In genomic region chr13:26213345-26213744, GRCh38 we compare ENCODE assay signal across 24 cellular contexts. TPM values are rescaled to one million over a fixed set of nuclear protein-coding genes. Genes with fewer than 3 reads are reported as not detected.
DNase-seq lines count a peak whose midpoint lies in the region; ATAC-seq, FAIRE-seq and TF ChIP-seq lines count a peak whose summit lies in the region.
"Had no signal": no experiment of that assay in that cellular context is flagged by ENCODE, and none has a peak within 500 bp of the region (broad histone marks: within the 10 kb centered on the region; RNA-seq: fewer than 3 reads in every experiment).

No MANE protein-coding gene starts in this region.

- ATAC-seq in HepG2, result no peak
- no peak for ATAC-seq in right lobe of liver
- ATAC-seq in K562, result no peak
- no peak for ATAC-seq in GM21526 (IDR thresholded peaks at IDR 0.05; ENCODE audit: low FRiP score, unreplicated experiment)

- H4K20me1 ChIP-seq in HepG2 (ENCODE audit: insufficient read depth, low read length) (no peaks in the 10 kb centered on the region), K562 (replicated peaks; ENCODE audit: control insufficient read depth, insufficient read depth, low read length) (no peaks in the 10 kb centered on the region)

- TF ChIP-seq CTCF in HepG2 (CRISPR knock-in tag; IDR thresholded peaks at IDR 0.05) (no peak), right lobe of liver (IDR thresholded peaks at IDR 0.05) (no peak), K562 (IDR thresholded peaks at IDR 0.05 in 2 of 3, conservative IDR thresholded peaks at IDR 0.05 in 1 of 3; ENCODE audit: insufficient read depth in 2 of 3, low read depth in 1 of 3, low read length in 3 of 3) (no peak)

- TF ChIP-seq RAD21 in HepG2 (CRISPR knock-in tag; IDR thresholded peaks at IDR 0.05) (no peak), K562 (CRISPR knock-in tag; conservative IDR thresholded peaks at IDR 0.05 in 1 of 2, IDR thresholded peaks at IDR 0.05 in 1 of 2) (no peak)

- no peaks in the 10 kb centered on the region for H3K9me3 ChIP-seq in HepG2 (ENCODE audit: low read length)
- no peaks in the 10 kb centered on the region for H3K9me3 ChIP-seq in right lobe of liver
- H3K9me3 ChIP-seq in K562 (replicated peaks; ENCODE audit: control insufficient read depth, insufficient read depth, low read depth, low read length), result no peaks in the 10 kb centered on the region
- H3K9me3 ChIP-seq in small intestine (ENCODE audit: control insufficient read depth, low read depth), result no peaks in the 10 kb centered on the region
- H3K9me3 ChIP-seq: BE2C; BLaER1 treated with 17β-estradiol and CSF1 and Interleukin-3, amounts not matched to agents 10 nM and 100 nM; HAP-1 had no signal

- H3K27ac ChIP-seq in HepG2 (ENCODE audit: extremely low read length, insufficient read depth, low read length) (no peak overlapping the region), right lobe of liver (no peak overlapping the region), K562 (ENCODE audit: extremely low read depth, low read depth, low read length) (no peak overlapping the region), small intestine (ENCODE audit: low read depth in 1 of 2, low read length in 1 of 2) (no peak overlapping the region)
- H3K27ac ChIP-seq: 22Rv1; BLaER1 treated with 17β-estradiol and CSF1 and Interleukin-3, amounts not matched to agents 10 nM and 100 nM had no signal

- H3K4me2 ChIP-seq in HepG2 (ENCODE audit: low read depth, low read length), result no peak overlapping the region
- H3K4me2 ChIP-seq in K562 (ENCODE audit: insufficient read depth, low read length), result no peak overlapping the region
- H3K4me2 ChIP-seq: BLaER1 treated with 17β-estradiol and CSF1 and Interleukin-3, amounts not matched to agents 10 nM and 100 nM had no signal

- FAIRE-seq in HepG2 (lab: Jason Lieb, UNC), result no peak
- FAIRE-seq in K562 (lab: Jason Lieb, UNC), result no peak
- FAIRE-seq in small intestine (lab: Jason Lieb, UNC), result peak; percentile 10
- FAIRE-seq: A204.1, GM12891, GM18507, H54 had no signal

- no peaks in the 10 kb centered on the region for H3K79me2 ChIP-seq in HepG2 (ENCODE audit: insufficient read depth, low read length)
- no peaks in the 10 kb centered on the region for H3K79me2 ChIP-seq in K562 (ENCODE audit: control insufficient read depth, insufficient read depth, low read length)

- H3K27me3 ChIP-seq in HepG2 (ENCODE audit: control insufficient read depth in 1 of 2, insufficient read depth in 2 of 2, low read length in 2 of 2), result no peaks in the 10 kb centered on the region
- H3K27me3 ChIP-seq in right lobe of liver, result no peaks in the 10 kb centered on the region
- no peaks in the 10 kb centered on the region for H3K27me3 ChIP-seq in K562 (ENCODE audit: control insufficient read depth in 2 of 2, insufficient read depth in 2 of 2, low read length in 2 of 2)
- no peaks in the 10 kb centered on the region for H3K27me3 ChIP-seq in small intestine (ENCODE audit: control insufficient read depth in 2 of 2, insufficient read depth in 2 of 2, low read length in 2 of 2)
- H3K27me3 ChIP-seq: BE2C; BLaER1 treated with 17β-estradiol and CSF1 and Interleukin-3, amounts not matched to agents 10 nM and 100 nM had no signal

- TF ChIP-seq POLR2A in HepG2 (IDR thresholded peaks at IDR 0.05; ENCODE audit: insufficient read depth in 1 of 2, low read depth in 2 of 2, low read length in 2 of 2) (no peak), right lobe of liver (IDR thresholded peaks at IDR 0.05) (no peak), K562 (conservative IDR thresholded peaks at IDR 0.05) (no peak)

- H2AFZ ChIP-seq in HepG2 (ENCODE audit: low read length) (no peak overlapping the region), K562 (ENCODE audit: low read depth, low read length) (no peak overlapping the region)

- no peak overlapping the region for H3K9ac ChIP-seq in HepG2 (ENCODE audit: insufficient read depth, low read depth, low read length)
- H3K9ac ChIP-seq in K562 (ENCODE audit: insufficient read depth in 1 of 2, low read depth in 2 of 2, low read length in 2 of 2), result no peak overlapping the region
- H3K9ac ChIP-seq: BLaER1 treated with 17β-estradiol and CSF1 and Interleukin-3, amounts not matched to agents 10 nM and 100 nM had no signal

- no peaks in the 10 kb centered on the region for H3K9me1 ChIP-seq in K562 (ENCODE audit: control insufficient read depth, insufficient read depth, low read length)

- BruUV-seq in HepG2 (replicated peaks; lab: Mats Ljungman, UMichigan) (no TSS peak), K562 (replicated peaks; lab: Mats Ljungman, UMichigan) (no TSS peak)

- no peak for DNase-seq in HepG2 (ENCODE audit: low spot score)
- no peak for DNase-seq in right lobe of liver
- no peak for DNase-seq in K562 (ENCODE audit: extremely low read depth in 1 of 4, low spot score in 3 of 4)
- DNase-seq in small intestine, result no peak
- no peak for DNase-seq in SKM-1 (lab: John Stamatoyannopoulos, UW; ENCODE audit: unreplicated experiment)
- DNase-seq: ACHN; AML-193; BE2C; CD4-positive, alpha-beta T cell; CD8-positive, alpha-beta memory T cell; DMS 273 treated with DMSO at 0.1 percent for 48 hours; DMS79; EL; GF-D8; GOT3; HFFc6 had no signal

- in situ Hi-C loops in HepG2 (cut with HindIII; ENCODE audit: extremely low pct_ligation_motif_present, low pct_unique_long_range_greater_than_20kb), result no loop called here
- in situ Hi-C loops in K562 (cut with MboI), result no loop called here

- POLR2A ChIA-PET in HepG2 (lab: Yijun Ruan, JAX), result interaction anchor here (1.5 kb wide), 1 partner anchor 9 kb away, joined by 5 read pairs; the partner anchor contains the start of gene RNF6
- POLR2A ChIA-PET in K562 (lab: Yijun Ruan, JAX), result interaction anchor here (0.8 to 1.0 kb wide), 2 partner anchors 9 to 14 kb away, joined by 3 to 5 read pairs; partner anchors contain the start of gene RNF6

- CTCF ChIA-PET in HepG2 (lab: Yijun Ruan, JAX; ENCODE audit: low intra/inter-chr PET ratio, low total read pairs), result no interaction called here
- CTCF ChIA-PET in K562 (lab: Yijun Ruan, JAX; ENCODE audit: low intra/inter-chr PET ratio), result no interaction called here

- peaks cover 10 to 44% of the 10 kb centered on the region in 2 experiments for H3K36me3 ChIP-seq in HepG2 (replicated peaks in 1 of 2; ENCODE audit: control insufficient read depth in 1 of 2, insufficient read depth in 2 of 2, low read length in 2 of 2)
- H3K36me3 ChIP-seq in right lobe of liver, result peaks cover 7 to 70% (median 39%) of the 10 kb centered on the region in 4 donors
- peaks cover 76% of the 10 kb centered on the region for H3K36me3 ChIP-seq in K562 (ENCODE audit: control insufficient read depth, insufficient read depth, low read length)
- H3K36me3 ChIP-seq in small intestine (ENCODE audit: control insufficient read depth in 2 of 2, insufficient read depth in 2 of 2, low read length in 2 of 2), result peaks cover 16 to 18% of the 10 kb centered on the region in 2 donors

- no peak for TF ChIP-seq EP300 in HepG2 (IDR thresholded peaks at IDR 0.05; ENCODE audit: low read depth in 2 of 2, low read length in 2 of 2)
- no peak for TF ChIP-seq EP300 in HepG2 (CRISPR knock-in tag; IDR thresholded peaks at IDR 0.05; ENCODE audit: borderline replicate concordance)
- no peak for TF ChIP-seq EP300 in K562 (IDR thresholded peaks at IDR 0.05; ENCODE audit: low read length)

- H3K4me3 ChIP-seq in HepG2 (replicated peaks in 1 of 3; ENCODE audit: insufficient read depth in 1 of 3, low read depth in 2 of 3, low read length in 3 of 3), result no peak overlapping the region
- no peak overlapping the region for H3K4me3 ChIP-seq in right lobe of liver
- no peak overlapping the region for H3K4me3 ChIP-seq in K562
- no peak overlapping the region for H3K4me3 ChIP-seq in small intestine (ENCODE audit: low read depth in 1 of 2, low read length in 2 of 2)
- H3K4me3 ChIP-seq: BLaER1 treated with 17β-estradiol and CSF1 and Interleukin-3, amounts not matched to agents 10 nM and 100 nM; HAP-1 had no signal

- 91% methylated on average over 1 of the region's 1 CpG for WGBS in HepG2 (ENCODE audit: low lambda C conversion rate)
- 86% methylated on average over 1 of the region's 1 CpG for WGBS in right lobe of liver (ENCODE audit: insufficient coverage, low coverage, low lambda C conversion rate, missing lambda C conversion rate)
- whole genome bisulfite sequencing in K562 (ENCODE audit: insufficient coverage, low coverage, missing lambda C conversion rate), result 19% methylated on average over 1 of the region's 1 CpG
- WGBS in small intestine, 3 donors, result 81 to 92% (median 86%) methylated on average over 1 of the region's 1 CpG

- intact Hi-C loops in HepG2 (cut with micrococcal nuclease; ENCODE audit: unreplicated experiment) (no loop called here), right lobe of liver (cut with DNase I) (no loop called here), K562 (cut with micrococcal nuclease) (no loop called here)

- H3K4me1 ChIP-seq in HepG2 (ENCODE audit: insufficient read depth, low read length) (no peaks in the 10 kb centered on the region), right lobe of liver (no peaks in the 10 kb centered on the region), K562 (replicated peaks in 1 of 2; ENCODE audit: control insufficient read depth in 2 of 2, insufficient read depth in 2 of 2, low read length in 2 of 2) (no peaks in the 10 kb centered on the region), small intestine (ENCODE audit: control insufficient read depth in 2 of 2, insufficient read depth in 1 of 2, low read depth in 1 of 2, low read length in 1 of 2) (no peaks in the 10 kb centered on the region)
- H3K4me1 ChIP-seq: BE2C; BLaER1 treated with 17β-estradiol and CSF1 and Interleukin-3, amounts not matched to agents 10 nM and 100 nM; HAP-1 had no signal

RNA-seq across cellular contexts. Expression of gene RNF6, which starts 8.8 kb away (rescaled TPM):
- total RNA-seq in HepG2 (2016; rRNA removed; fragmentation: Illumina TruSeq; extraction: Trizol) (36.8 and 57.0 TPM in 2 replicates), right lobe of liver (10 to 100 TPM in 5 of 6 experiments, 1 to 10 TPM in 1; 8.2 to 17.3 (median 11.3) TPM), K562 (2014; rRNA removed) (16.6 and 19.2 TPM in 2 replicates), K562 (2014; rRNA removed; fragmentation: Illumina TruSeq; extraction: Trizol) (29.1 and 33.7 TPM in 2 replicates), K562 (2015; rRNA removed; fragmentation: Illumina TruSeq; extraction: Trizol) (30.7 and 31.4 TPM in 2 replicates), K562 (2021) (19.5 and 22.3 TPM in 2 replicates)
- 3.7 and 5.1 TPM in 2 replicates for total RNA-seq in HepG2 (2016; cell fraction: cytosol; rRNA removed; fragmentation: Illumina TruSeq; extraction: Trizol; ENCODE audit: low read depth)
- 36.4 and 55.9 TPM in 2 replicates for total RNA-seq in HepG2 (2016; cell fraction: insoluble cytoplasmic fraction; rRNA removed; fragmentation: Illumina TruSeq; extraction: Trizol)
- 17.4 and 17.7 TPM in 2 replicates for total RNA-seq in HepG2 (2016; cell fraction: membrane; rRNA removed; fragmentation: Illumina TruSeq; extraction: Trizol)
- 20.6 and 28.2 TPM in 2 replicates for total RNA-seq in HepG2 (2016; cell fraction: nucleus; rRNA removed; fragmentation: Illumina TruSeq; extraction: Trizol)
- polyA plus RNA-seq in HepG2 (2011; rRNA removed) (11.2 and 14.6 TPM in 2 replicates), K562 (2011; rRNA removed) (17.2 and 22.7 TPM in 2 replicates), K562 (2014; fragmentation: Illumina TruSeq; extraction: Trizol) (20.3 and 23.3 TPM in 2 replicates), K562 (2014; fragmentation: Nextera tagmentation; extraction: Ambion mirVana) (10 to 100 TPM; 12.0 to 12.9 TPM), K562 (2014; rRNA removed) (15.1 and 16.7 TPM in 2 replicates), small intestine (10 to 100 TPM; 15.9 to 25.9 (median 16.9) TPM)
- 6.3 and 9.5 TPM in 2 replicates for polyA plus RNA-seq in HepG2 (2011; cell fraction: cytosol; rRNA removed)
- 9.8 and 10.1 TPM in 2 replicates for polyA plus RNA-seq in HepG2 (2011; cell fraction: nucleus; rRNA removed)
- polyA plus RNA-seq in HepG2 (2012), result 13.6 and 16.9 TPM in 2 replicates
- 1.6 and 2.4 TPM in 2 replicates for polyA plus RNA-seq in HepG2 (2016; cell fraction: cytosol; fragmentation: Illumina TruSeq; extraction: Trizol; ENCODE audit: low read depth)
- polyA plus RNA-seq in HepG2 (2016; cell fraction: insoluble cytoplasmic fraction; fragmentation: Illumina TruSeq; extraction: Trizol; ENCODE audit: low read depth), result 38.4 and 39.3 TPM in 2 replicates
- polyA plus RNA-seq in HepG2 (2016; cell fraction: membrane; fragmentation: Illumina TruSeq; extraction: Trizol; ENCODE audit: low read depth), result 6.1 and 6.2 TPM in 2 replicates
- polyA plus RNA-seq in HepG2 (2016; cell fraction: nucleus; fragmentation: Illumina TruSeq; extraction: Trizol; ENCODE audit: insufficient read depth, low read depth), result 22.4 and 23.7 TPM in 2 replicates
- 18.3 and 22.6 TPM in 2 replicates for polyA minus RNA-seq in HepG2 (2011; rRNA and poly(A)+ RNA removed; ENCODE audit: low replicate concordance)
- polyA minus RNA-seq in HepG2 (2011; cell fraction: cytosol; rRNA and poly(A)+ RNA removed), result 13.7 and 16.2 TPM in 2 replicates
- polyA minus RNA-seq in HepG2 (2011; cell fraction: nucleus; rRNA and poly(A)+ RNA removed), result 27.4 and 33.7 TPM in 2 replicates
- total RNA-seq in K562 (2011; cell fraction: chromatin; rRNA removed; ENCODE audit: low replicate concordance), result 4.9 and 19.9 TPM in 2 replicates
- total RNA-seq in K562 (2011; cell fraction: nucleolus; rRNA removed), result 7.2 and 10.3 TPM in 2 replicates
- 13.7 and 20.3 TPM in 2 replicates for total RNA-seq in K562 (2011; cell fraction: nucleoplasm; rRNA removed)
- 4.2 and 9.2 TPM in 2 replicates for polyA plus RNA-seq in K562 (2011; cell fraction: cytosol; rRNA removed)
- 8.7 and 13.2 TPM in 2 replicates for polyA plus RNA-seq in K562 (2011; cell fraction: nucleus; rRNA removed)
- 17.4 and 19.3 TPM in 2 replicates for polyA plus RNA-seq in K562 (2012)
- polyA minus RNA-seq in K562 (2011; rRNA and poly(A)+ RNA removed), result 49.2 and 50.3 TPM in 2 replicates
- 12.2 and 19.6 TPM in 2 replicates for polyA minus RNA-seq in K562 (2011; cell fraction: cytosol; rRNA and poly(A)+ RNA removed)
- 12.5 and 30.4 TPM in 2 replicates for polyA minus RNA-seq in K562 (2011; cell fraction: nucleus; rRNA and poly(A)+ RNA removed)

RNA-seq across cellular contexts. Expression of gene CDK8, which starts 40.6 kb away (rescaled TPM):
- total RNA-seq in HepG2 (2016; rRNA removed; fragmentation: Illumina TruSeq; extraction: Trizol) (16.4 and 21.3 TPM in 2 replicates), right lobe of liver (10 to 100 TPM in 1 of 6 experiments, 1 to 10 TPM in 5; 6.2 to 10.5 (median 7.7) TPM), K562 (2014; rRNA removed) (14.4 and 16.0 TPM in 2 replicates), K562 (2014; rRNA removed; fragmentation: Illumina TruSeq; extraction: Trizol) (20.3 and 21.2 TPM in 2 replicates), K562 (2015; rRNA removed; fragmentation: Illumina TruSeq; extraction: Trizol) (20.3 and 20.9 TPM in 2 replicates), K562 (2021) (21.6 and 24.2 TPM in 2 replicates)
- total RNA-seq in HepG2 (2016; cell fraction: cytosol; rRNA removed; fragmentation: Illumina TruSeq; extraction: Trizol; ENCODE audit: low read depth), result 9.4 and 10.8 TPM in 2 replicates
- total RNA-seq in HepG2 (2016; cell fraction: insoluble cytoplasmic fraction; rRNA removed; fragmentation: Illumina TruSeq; extraction: Trizol), result 16.5 and 18.1 TPM in 2 replicates
- total RNA-seq in HepG2 (2016; cell fraction: membrane; rRNA removed; fragmentation: Illumina TruSeq; extraction: Trizol), result 14.5 and 14.6 TPM in 2 replicates
- 13.3 and 15.7 TPM in 2 replicates for total RNA-seq in HepG2 (2016; cell fraction: nucleus; rRNA removed; fragmentation: Illumina TruSeq; extraction: Trizol)
- polyA plus RNA-seq in HepG2 (2011; rRNA removed) (13.7 and 15.8 TPM in 2 replicates), K562 (2011; rRNA removed) (24.9 and 26.5 TPM in 2 replicates), K562 (2014; fragmentation: Illumina TruSeq; extraction: Trizol) (26.7 and 33.7 TPM in 2 replicates), K562 (2014; fragmentation: Nextera tagmentation; extraction: Ambion mirVana) (10 to 100 TPM; 11.3 to 14.7 TPM), K562 (2014; rRNA removed) (16.9 and 20.3 TPM in 2 replicates), small intestine (10 to 100 TPM; 16.8 to 29.7 (median 29.2) TPM)
- 8.6 and 11.8 TPM in 2 replicates for polyA plus RNA-seq in HepG2 (2011; cell fraction: cytosol; rRNA removed)
- 14.0 TPM in 2 replicates for polyA plus RNA-seq in HepG2 (2011; cell fraction: nucleus; rRNA removed)
- polyA plus RNA-seq in HepG2 (2012), result 11.1 and 13.6 TPM in 2 replicates
- 1.7 and 1.8 TPM in 2 replicates for polyA plus RNA-seq in HepG2 (2016; cell fraction: cytosol; fragmentation: Illumina TruSeq; extraction: Trizol; ENCODE audit: low read depth)
- 17.6 and 18.5 TPM in 2 replicates for polyA plus RNA-seq in HepG2 (2016; cell fraction: insoluble cytoplasmic fraction; fragmentation: Illumina TruSeq; extraction: Trizol; ENCODE audit: low read depth)
- 6.1 and 6.3 TPM in 2 replicates for polyA plus RNA-seq in HepG2 (2016; cell fraction: membrane; fragmentation: Illumina TruSeq; extraction: Trizol; ENCODE audit: low read depth)
- polyA plus RNA-seq in HepG2 (2016; cell fraction: nucleus; fragmentation: Illumina TruSeq; extraction: Trizol; ENCODE audit: insufficient read depth, low read depth), result 23.1 and 24.6 TPM in 2 replicates
- polyA minus RNA-seq in HepG2 (2011; rRNA and poly(A)+ RNA removed; ENCODE audit: low replicate concordance), result 21.3 and 22.8 TPM in 2 replicates
- polyA minus RNA-seq in HepG2 (2011; cell fraction: cytosol; rRNA and poly(A)+ RNA removed), result 11.7 and 12.0 TPM in 2 replicates
- polyA minus RNA-seq in HepG2 (2011; cell fraction: nucleus; rRNA and poly(A)+ RNA removed), result 14.9 and 15.5 TPM in 2 replicates
- 5.1 and 10.8 TPM in 2 replicates for total RNA-seq in K562 (2011; cell fraction: chromatin; rRNA removed; ENCODE audit: low replicate concordance)
- 5.0 and 5.3 TPM in 2 replicates for total RNA-seq in K562 (2011; cell fraction: nucleolus; rRNA removed)
- 7.4 and 13.5 TPM in 2 replicates for total RNA-seq in K562 (2011; cell fraction: nucleoplasm; rRNA removed)
- polyA plus RNA-seq in K562 (2011; cell fraction: cytosol; rRNA removed), result 14.9 and 23.2 TPM in 2 replicates
- 14.6 and 20.1 TPM in 2 replicates for polyA plus RNA-seq in K562 (2011; cell fraction: nucleus; rRNA removed)
- 20.8 and 25.5 TPM in 2 replicates for polyA plus RNA-seq in K562 (2012)
- polyA minus RNA-seq in K562 (2011; rRNA and poly(A)+ RNA removed), result 37.0 and 43.2 TPM in 2 replicates
- 13.2 and 14.0 TPM in 2 replicates for polyA minus RNA-seq in K562 (2011; cell fraction: cytosol; rRNA and poly(A)+ RNA removed)
- polyA minus RNA-seq in K562 (2011; cell fraction: nucleus; rRNA and poly(A)+ RNA removed), result 6.9 and 9.2 TPM in 2 replicates

Comparison
In these comparisons a context has a peak if more than half of its experiments do, and no peak if none do; other contexts are left out.
1. Of the 241 proteins assayed by ChIP-seq in both HepG2 and K562: peak only in HepG2: none; only in K562: none; in both: MAFF and MAFK; in neither: 239.